Comparison of ENCODE assay signal across 16 cellular contexts in genomic region chr7:92560602-92561001, GRCh38. TPM values are rescaled to one million over a fixed set of nuclear protein-coding genes. Genes with fewer than 3 reads are reported as not detected.
DNase-seq lines count a peak whose midpoint lies in the region; ATAC-seq, FAIRE-seq and TF ChIP-seq lines count a peak whose summit lies in the region.
"Had no signal": no experiment of that assay in that cellular context is flagged by ENCODE, and none has a peak within 500 bp of the region (broad histone marks: within the 10 kb centered on the region; RNA-seq: fewer than 3 reads in every experiment).

No MANE protein-coding gene starts in this region.

- H3K27me3 ChIP-seq in K562 (ENCODE audit: control insufficient read depth in 2 of 2, insufficient read depth in 2 of 2, low read length in 2 of 2) (no peaks in the 10 kb centered on the region), right lobe of liver (no peaks in the 10 kb centered on the region)

- H3K36me3 ChIP-seq in K562 (ENCODE audit: control insufficient read depth, insufficient read depth, low read length), result peaks cover 47% of the 10 kb centered on the region
- H3K36me3 ChIP-seq in right lobe of liver, result peaks cover 0 to 35% (median 4%) of the 10 kb centered on the region in 4 donors

- DNase-seq in H54 (ENCODE audit: insufficient read length, low spot score) (no peak), K562 (ENCODE audit: extremely low read depth in 1 of 4, low spot score in 3 of 4) (no peak), endothelial cell (ENCODE audit: low spot score) (no peak), right lobe of liver (no peak), RWPE1 (ENCODE audit: low spot score) (no peak), urothelium cell line (ENCODE audit: low spot score) (no peak), NCI-H1417 treated with DMSO at 0.1 percent for 48 hours (lab: John Stamatoyannopoulos, UW) (no peak)
- DNase-seq in natural killer cell treated with Interleukin-12 subunit alpha and Interleukin-12 subunit beta and Interleukin-15 and Interleukin-18, amount 100 ng/mL, for 72 hours (ENCODE audit: low spot score), result no peak
- DNase-seq: ACHN; C1 segment of cervical spinal cord; Calu3; CD4-positive, alpha-beta T cell; DMS 273 treated with DMSO at 0.1 percent for 48 hours; H9 had no signal

- in situ Hi-C loops in K562 (cut with MboI), result no loop called here

- H3K9me3 Mint-ChIP-seq in endothelial cell (ENCODE audit: unreplicated experiment), result no peaks in the 10 kb centered on the region
- no peaks in the 10 kb centered on the region for H3K9me3 Mint-ChIP-seq in natural killer cell treated with Interleukin-12 subunit alpha and Interleukin-12 subunit beta and Interleukin-15 and Interleukin-18, amount 100 ng/mL, for 72 hours
- H3K9me3 Mint-ChIP-seq: CD4-positive, alpha-beta T cell; GM23338; H9 had no signal

- no peak overlapping the region for H3K4me3 ChIP-seq in K562
- H3K4me3 ChIP-seq in right lobe of liver, result no peak overlapping the region
- H3K4me3 ChIP-seq: GM23338 had no signal

- H3K9me3 ChIP-seq in K562 (replicated peaks; ENCODE audit: control insufficient read depth, insufficient read depth, low read depth, low read length) (no peaks in the 10 kb centered on the region), right lobe of liver (no peaks in the 10 kb centered on the region)

- H3K27me3 Mint-ChIP-seq in endothelial cell (ENCODE audit: unreplicated experiment), result peaks cover 2% of the 10 kb centered on the region
- H3K27me3 Mint-ChIP-seq in natural killer cell treated with Interleukin-12 subunit alpha and Interleukin-12 subunit beta and Interleukin-15 and Interleukin-18, amount 100 ng/mL, for 72 hours, result no peaks in the 10 kb centered on the region
- H3K27me3 Mint-ChIP-seq: B cell; CD4-positive, alpha-beta T cell had no signal

- POLR2A ChIA-PET in K562 (lab: Yijun Ruan, JAX), result interaction anchor here (0.6 to 1.2 kb wide), 2 partner anchors 11 to 30 kb away, joined by 4 read pairs; no protein-coding TSS in a partner anchor
- POLR2A ChIA-PET in RWPE1 (lab: Yijun Ruan, JAX; ENCODE audit: low non-redundant PET), result no interaction called here

- H3K36me3 Mint-ChIP-seq in endothelial cell (ENCODE audit: low read depth, unreplicated experiment), result no peaks in the 10 kb centered on the region
- H3K36me3 Mint-ChIP-seq in natural killer cell treated with Interleukin-12 subunit alpha and Interleukin-12 subunit beta and Interleukin-15 and Interleukin-18, amount 100 ng/mL, for 72 hours, result peaks cover 17% of the 10 kb centered on the region

- no peak overlapping the region for H2AFZ ChIP-seq in K562 (ENCODE audit: low read depth, low read length)
- H2AFZ ChIP-seq: GM23338 had no signal

- H3K4me3 Mint-ChIP-seq in endothelial cell (ENCODE audit: unreplicated experiment), result no peak overlapping the region
- H3K4me3 Mint-ChIP-seq in natural killer cell treated with Interleukin-12 subunit alpha and Interleukin-12 subunit beta and Interleukin-15 and Interleukin-18, amount 100 ng/mL, for 72 hours, result no peak overlapping the region
- H3K4me3 Mint-ChIP-seq: B cell; CD4-positive, alpha-beta T cell; GM23338; H9 had no signal

- no peaks in the 10 kb centered on the region for H4K20me1 ChIP-seq in K562 (replicated peaks; ENCODE audit: control insufficient read depth, insufficient read depth, low read length)

- H3K27ac Mint-ChIP-seq in endothelial cell (ENCODE audit: unreplicated experiment), result peak overlapping the region; percentile 89
- H3K27ac Mint-ChIP-seq in natural killer cell treated with Interleukin-12 subunit alpha and Interleukin-12 subunit beta and Interleukin-15 and Interleukin-18, amount 100 ng/mL, for 72 hours, result no peak overlapping the region
- H3K27ac Mint-ChIP-seq: B cell; CD4-positive, alpha-beta T cell; GM23338; H9 had no signal

- CTCF ChIA-PET in K562 (lab: Yijun Ruan, JAX; ENCODE audit: low intra/inter-chr PET ratio) (no interaction called here), RWPE1 (lab: Yijun Ruan, JAX) (no interaction called here)

- FAIRE-seq in H54 (lab: Jason Lieb, UNC) (peak; percentile 20), K562 (lab: Jason Lieb, UNC) (no peak), urothelium cell line (lab: Jason Lieb, UNC) (no peak)

- ATAC-seq in K562 (no peak), right lobe of liver (peak in 3 of 4 donors; percentile 22 to 58 (median 36))
- no peak for ATAC-seq in natural killer cell treated with Interleukin-12 subunit alpha and Interleukin-12 subunit beta and Interleukin-15 and Interleukin-18, amount 100 ng/mL, for 72 hours
- ATAC-seq: GM23338 had no signal

- TF ChIP-seq RAD21 in K562 (CRISPR knock-in tag; conservative IDR thresholded peaks at IDR 0.05 in 1 of 2, IDR thresholded peaks at IDR 0.05 in 1 of 2), result no peak

- H3K4me2 ChIP-seq in K562 (ENCODE audit: insufficient read depth, low read length), result no peak overlapping the region
- H3K4me2 ChIP-seq: GM23338 had no signal

- H3K4me1 ChIP-seq in K562 (replicated peaks in 1 of 2; ENCODE audit: control insufficient read depth in 2 of 2, insufficient read depth in 2 of 2, low read length in 2 of 2) (no peaks in the 10 kb centered on the region), right lobe of liver (peaks cover 0 to 6% (median 0%) of the 10 kb centered on the region in 4 donors)

- no peaks in the 10 kb centered on the region for H3K9me1 ChIP-seq in K562 (ENCODE audit: control insufficient read depth, insufficient read depth, low read length)

- H3K79me2 ChIP-seq in K562 (ENCODE audit: control insufficient read depth, insufficient read depth, low read length), result no peaks in the 10 kb centered on the region

- no peak overlapping the region for H3K9ac ChIP-seq in K562 (ENCODE audit: insufficient read depth in 1 of 2, low read depth in 2 of 2, low read length in 2 of 2)

- no TSS peak for BruUV-seq in K562 (replicated peaks; lab: Mats Ljungman, UMichigan)

- intact Hi-C loops in K562 (cut with micrococcal nuclease) (loop anchor here (10.0 kb wide), 1 partner anchor 76 kb away; no protein-coding TSS in a partner anchor), right lobe of liver (cut with DNase I) (no loop called here)

- H3K27ac ChIP-seq in K562 (ENCODE audit: extremely low read depth, low read depth, low read length) (no peak overlapping the region), right lobe of liver (no peak overlapping the region), RWPE1 (no peak overlapping the region)

- peaks cover 31% of the 10 kb centered on the region for H3K4me1 Mint-ChIP-seq in endothelial cell (ENCODE audit: unreplicated experiment)
- no peaks in the 10 kb centered on the region for H3K4me1 Mint-ChIP-seq in natural killer cell treated with Interleukin-12 subunit alpha and Interleukin-12 subunit beta and Interleukin-15 and Interleukin-18, amount 100 ng/mL, for 72 hours (ENCODE audit: low read depth in 2 of 2)
- H3K4me1 Mint-ChIP-seq: B cell, H9 had no signal

- TF ChIP-seq POLR2A in H54 (IDR thresholded peaks at IDR 0.05; ENCODE audit: low read depth, low read length) (no peak), K562 (conservative IDR thresholded peaks at IDR 0.05) (no peak), right lobe of liver (IDR thresholded peaks at IDR 0.05) (no peak)

- TF ChIP-seq EP300 in K562 (IDR thresholded peaks at IDR 0.05; ENCODE audit: low read length), result no peak

- TF ChIP-seq CTCF in K562 (IDR thresholded peaks at IDR 0.05 in 2 of 3, conservative IDR thresholded peaks at IDR 0.05 in 1 of 3; ENCODE audit: insufficient read depth in 2 of 3, low read depth in 1 of 3, low read length in 3 of 3), result no peak
- no peak for TF ChIP-seq CTCF in endothelial cell (IDR thresholded peaks at IDR 0.05; ENCODE audit: unreplicated experiment)
- no peak for TF ChIP-seq CTCF in right lobe of liver (IDR thresholded peaks at IDR 0.05)
- TF ChIP-seq CTCF in RWPE1 (conservative IDR thresholded peaks at IDR 0.05; ENCODE audit: low read depth), result no peak

RNA-seq across cellular contexts. Expression of gene FAM133B, which starts 29.6 kb away (rescaled TPM):
- 21.5 and 103 TPM in 2 replicates for total RNA-seq in K562 (2011; cell fraction: chromatin; rRNA removed; ENCODE audit: low replicate concordance)
- total RNA-seq in K562 (2011; cell fraction: nucleolus; rRNA removed), result 11.5 and 15.9 TPM in 2 replicates
- 46.5 and 77.0 TPM in 2 replicates for total RNA-seq in K562 (2011; cell fraction: nucleoplasm; rRNA removed)
- total RNA-seq in K562 (2014; rRNA removed) (22.4 and 80.3 TPM in 2 replicates), K562 (2014; rRNA removed; fragmentation: Illumina TruSeq; extraction: Trizol) (58.4 and 67.4 TPM in 2 replicates), K562 (2015; rRNA removed; fragmentation: Illumina TruSeq; extraction: Trizol) (69.1 and 80.4 TPM in 2 replicates), K562 (2021) (29.0 and 30.7 TPM in 2 replicates), endothelial cell (ENCODE audit: unreplicated experiment) (20.2 TPM), right lobe of liver (10 to 100 TPM in 3 of 6 experiments, 1 to 10 TPM in 3; 8.6 to 11.6 (median 9.7) TPM)
- polyA plus RNA-seq in K562 (2011; rRNA removed) (26.1 and 34.4 TPM in 2 replicates), K562 (2014; fragmentation: Illumina TruSeq; extraction: Trizol) (37.9 and 45.8 TPM in 2 replicates), K562 (2014; fragmentation: Nextera tagmentation; extraction: Ambion mirVana) (10 to 100 TPM; 38.5 to 39.7 TPM), K562 (2014; rRNA removed) (27.5 and 37.0 TPM in 2 replicates)
- 5.4 and 23.7 TPM in 2 replicates for polyA plus RNA-seq in K562 (2011; cell fraction: cytosol; rRNA removed)
- 24.3 and 24.9 TPM in 2 replicates for polyA plus RNA-seq in K562 (2011; cell fraction: nucleus; rRNA removed)
- 22.7 and 30.4 TPM in 2 replicates for polyA plus RNA-seq in K562 (2012)
- polyA minus RNA-seq in K562 (2011; rRNA and poly(A)+ RNA removed), result 17.5 and 22.7 TPM in 2 replicates
- 12.3 and 13.1 TPM in 2 replicates for polyA minus RNA-seq in K562 (2011; cell fraction: cytosol; rRNA and poly(A)+ RNA removed)
- 20.3 and 40.0 TPM in 2 replicates for polyA minus RNA-seq in K562 (2011; cell fraction: nucleus; rRNA and poly(A)+ RNA removed)
- 10 to 100 TPM; 31.1 to 62.6 TPM for total RNA-seq in natural killer cell treated with Interleukin-12 subunit alpha and Interleukin-12 subunit beta and Interleukin-15 and Interleukin-18, amount 100 ng/mL, for 72 hours

RNA-seq across cellular contexts. Expression of gene RBM48, which starts 32.0 kb away (rescaled TPM):
- 23.7 and 43.2 TPM in 2 replicates for total RNA-seq in K562 (2011; cell fraction: chromatin; rRNA removed; ENCODE audit: low replicate concordance)
- total RNA-seq in K562 (2011; cell fraction: nucleolus; rRNA removed), result 16.5 and 16.6 TPM in 2 replicates
- total RNA-seq in K562 (2011; cell fraction: nucleoplasm; rRNA removed), result 24.3 and 26.5 TPM in 2 replicates
- total RNA-seq in K562 (2014; rRNA removed) (9.9 and 10.8 TPM in 2 replicates), K562 (2014; rRNA removed; fragmentation: Illumina TruSeq; extraction: Trizol) (16.8 and 18.5 TPM in 2 replicates), K562 (2015; rRNA removed; fragmentation: Illumina TruSeq; extraction: Trizol) (12.9 and 15.3 TPM in 2 replicates), K562 (2021) (13.1 and 13.8 TPM in 2 replicates), endothelial cell (ENCODE audit: unreplicated experiment) (17.3 TPM), right lobe of liver (1 to 10 TPM; 4.2 to 6.9 (median 4.7) TPM)
- polyA plus RNA-seq in K562 (2011; rRNA removed) (8.8 and 10.2 TPM in 2 replicates), K562 (2014; fragmentation: Illumina TruSeq; extraction: Trizol) (16.7 and 19.0 TPM in 2 replicates), K562 (2014; fragmentation: Nextera tagmentation; extraction: Ambion mirVana) (10 to 100 TPM; 20.9 to 35.1 TPM), K562 (2014; rRNA removed) (14.2 and 16.3 TPM in 2 replicates)
- polyA plus RNA-seq in K562 (2011; cell fraction: cytosol; rRNA removed), result 5.1 and 8.7 TPM in 2 replicates
- 8.9 and 10.8 TPM in 2 replicates for polyA plus RNA-seq in K562 (2011; cell fraction: nucleus; rRNA removed)
- 10.5 and 11.0 TPM in 2 replicates for polyA plus RNA-seq in K562 (2012)
- polyA minus RNA-seq in K562 (2011; rRNA and poly(A)+ RNA removed), result 19.2 and 23.9 TPM in 2 replicates
- polyA minus RNA-seq in K562 (2011; cell fraction: cytosol; rRNA and poly(A)+ RNA removed), result 3.1 and 6.2 TPM in 2 replicates
- polyA minus RNA-seq in K562 (2011; cell fraction: nucleus; rRNA and poly(A)+ RNA removed), result 16.6 and 20.7 TPM in 2 replicates
- 10 to 100 TPM; 19.9 to 21.0 TPM for total RNA-seq in natural killer cell treated with Interleukin-12 subunit alpha and Interleukin-12 subunit beta and Interleukin-15 and Interleukin-18, amount 100 ng/mL, for 72 hours

RNA-seq across cellular contexts. Expression of gene PEX1, which starts 32.3 kb away (rescaled TPM):
- 25.9 and 81.9 TPM in 2 replicates for total RNA-seq in K562 (2011; cell fraction: chromatin; rRNA removed; ENCODE audit: low replicate concordance)
- total RNA-seq in K562 (2011; cell fraction: nucleolus; rRNA removed), result 15.8 and 16.4 TPM in 2 replicates
- 26.4 and 27.9 TPM in 2 replicates for total RNA-seq in K562 (2011; cell fraction: nucleoplasm; rRNA removed)
- total RNA-seq in K562 (2014; rRNA removed), result 12.9 and 14.1 TPM in 2 replicates
- 30.2 TPM in 2 replicates for total RNA-seq in K562 (2014; rRNA removed; fragmentation: Illumina TruSeq; extraction: Trizol)
- 23.6 and 23.7 TPM in 2 replicates for total RNA-seq in K562 (2015; rRNA removed; fragmentation: Illumina TruSeq; extraction: Trizol)
- 15.6 and 20.0 TPM in 2 replicates for total RNA-seq in K562 (2021)
- polyA plus RNA-seq in K562 (2011; rRNA removed), result 23.1 and 32.2 TPM in 2 replicates
- 6.4 and 11.7 TPM in 2 replicates for polyA plus RNA-seq in K562 (2011; cell fraction: cytosol; rRNA removed)
- polyA plus RNA-seq in K562 (2011; cell fraction: nucleus; rRNA removed), result 39.8 and 49.4 TPM in 2 replicates
- polyA plus RNA-seq in K562 (2012), result 11.8 and 18.5 TPM in 2 replicates
- 21.0 and 26.2 TPM in 2 replicates for polyA plus RNA-seq in K562 (2014; fragmentation: Illumina TruSeq; extraction: Trizol)
- polyA plus RNA-seq in K562 (2014; fragmentation: Nextera tagmentation; extraction: Ambion mirVana), result 10 to 100 TPM in 1 of 2 experiments, 1 to 10 TPM in 1; 9.4 to 10.3 TPM
- polyA plus RNA-seq in K562 (2014; rRNA removed), result 19.9 and 28.0 TPM in 2 replicates
- polyA minus RNA-seq in K562 (2011; rRNA and poly(A)+ RNA removed), result 31.4 and 32.3 TPM in 2 replicates
- 8.7 and 9.4 TPM in 2 replicates for polyA minus RNA-seq in K562 (2011; cell fraction: cytosol; rRNA and poly(A)+ RNA removed)
- 22.5 and 31.9 TPM in 2 replicates for polyA minus RNA-seq in K562 (2011; cell fraction: nucleus; rRNA and poly(A)+ RNA removed)
- total RNA-seq in endothelial cell (ENCODE audit: unreplicated experiment), result 20.3 TPM
- total RNA-seq in right lobe of liver, result 10 to 100 TPM in 5 of 6 experiments, 1 to 10 TPM in 1; 10.0 to 12.0 (median 10.8) TPM
- 10 to 100 TPM; 11.5 to 15.8 TPM for total RNA-seq in natural killer cell treated with Interleukin-12 subunit alpha and Interleukin-12 subunit beta and Interleukin-15 and Interleukin-18, amount 100 ng/mL, for 72 hours

Comparison
In these comparisons a context has a peak if more than half of its experiments do, and no peak if none do; other contexts are left out.
1. ATAC-seq: peak in right lobe of liver (3 of 4); none in K562 (single experiment) and natural killer cell treated with Interleukin-12 subunit alpha and Interleukin-12 subunit beta and Interleukin-15 and Interleukin-18, amount 100 ng/mL, for 72 hours (0 of 2).